ENCODE assay signal across 12 cellular contexts in the genomic region with DNA sequence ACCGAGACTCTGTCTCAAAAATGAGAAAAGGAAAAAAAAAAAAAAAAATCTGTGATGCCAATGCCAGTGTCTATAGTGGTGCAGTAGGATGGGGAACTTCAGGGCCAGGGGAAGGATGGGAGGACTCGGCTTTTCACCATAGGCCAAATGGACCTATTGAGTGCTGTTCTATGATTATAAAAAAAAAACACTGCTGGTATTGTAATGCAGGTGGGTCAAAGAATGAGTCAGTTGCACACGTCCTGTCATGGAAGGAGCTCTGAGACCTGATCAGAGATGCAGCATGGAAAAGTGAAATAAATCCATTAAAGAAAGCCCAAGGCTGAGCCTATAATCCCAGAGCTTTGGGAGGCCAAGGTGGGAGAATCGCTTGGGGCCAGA. TPM values are rescaled to one million over a fixed set of nuclear protein-coding genes. Genes with fewer than 3 reads are reported as not detected.
A peak's percentile ranks its signal among the peaks of the same experiment; 100 is the strongest.
DNase-seq lines count a peak whose midpoint lies in the region; ATAC-seq, FAIRE-seq and TF ChIP-seq lines count a peak whose summit lies in the region.
"Had no signal": no experiment of that assay in that cellular context is flagged by ENCODE, and none has a peak within 500 bp of the region (broad histone marks: within the 10 kb centered on the region; RNA-seq: fewer than 3 reads in every experiment).

No MANE protein-coding gene starts in this region.

- no peak for DNase-seq in activated naive CD4-positive, alpha-beta T cell treated with anti-CD3 and anti-CD28 coated beads, Interleukin-2, amount 10 ng/mL, durations not matched to agents 7 days and 5 days
- DNase-seq in activated naive CD4-positive, alpha-beta T cell treated with anti-CD3 and anti-CD28 coated beads, Interleukin-2, amount 50 U/mL, for 72 hours (ENCODE audit: low spot score in 2 of 2): no peak
- DNase-seq in adipocyte (ENCODE audit: low read depth): no peak
- no peak for DNase-seq in type B pancreatic cell (ENCODE audit: extremely low spot score, unreplicated experiment)
- DNase-seq in GM19239 (ENCODE audit: insufficient read length, low spot score): no peak
- no peak for DNase-seq in EL
- DNase-seq: activated gamma-delta T cell; effector memory CD4-positive, alpha-beta T cell; NCI-H1930 had no signal

- no peak for ATAC-seq in activated naive CD4-positive, alpha-beta T cell treated with anti-CD3 and anti-CD28 coated beads, Interleukin-2, amount 50 U/mL, for 72 hours
- ATAC-seq in GM21447 (IDR thresholded peaks at IDR 0.05; ENCODE audit: unreplicated experiment): no peak

- no peak for TF ChIP-seq RAD21 in liver (IDR thresholded peaks at IDR 0.05)

- CTCF ChIA-PET in activated naive CD4-positive, alpha-beta T cell treated with anti-CD3 and anti-CD28 coated beads, Interleukin-2, amount 10 ng/mL, durations not matched to agents 7 days and 5 days (lab: Charles Lee): no interaction called here

- H3K4me3 ChIP-seq in adipocyte (ENCODE audit: low read length) (no peak overlapping the region), liver (ENCODE audit: low read depth in 1 of 3, low read length in 3 of 3) (no peak overlapping the region)

- H3K9ac ChIP-seq in adipocyte (ENCODE audit: low read length) (peak overlapping the region; percentile 29), liver (ENCODE audit: low read depth in 1 of 2, low read length in 2 of 2) (no peak overlapping the region)

- peak overlapping the region; percentile 56 for H3K27ac Mint-ChIP-seq in activated naive CD4-positive, alpha-beta T cell treated with anti-CD3 and anti-CD28 coated beads, Interleukin-2, amount 10 ng/mL, durations not matched to agents 7 days and 5 days
- peak overlapping the region in 1 of 2 donors; percentile 88 for H3K27ac Mint-ChIP-seq in activated naive CD4-positive, alpha-beta T cell treated with anti-CD3 and anti-CD28 coated beads, Interleukin-2, amount 50 U/mL, for 72 hours
- peak overlapping the region; percentile 100 for H3K27ac Mint-ChIP-seq in type B pancreatic cell

- no peaks in the 10 kb centered on the region for H3K27me3 ChIP-seq in adipocyte (replicated peaks; ENCODE audit: control insufficient read depth, insufficient read depth, low read length)
- no peaks in the 10 kb centered on the region for H3K27me3 ChIP-seq in liver (ENCODE audit: control insufficient read depth in 4 of 4, insufficient read depth in 4 of 4, low read length in 3 of 4)

- peaks cover 72% of the 10 kb centered on the region for H3K4me1 Mint-ChIP-seq in activated naive CD4-positive, alpha-beta T cell treated with anti-CD3 and anti-CD28 coated beads, Interleukin-2, amount 10 ng/mL, durations not matched to agents 7 days and 5 days
- peaks cover 43% of the 10 kb centered on the region for H3K4me1 Mint-ChIP-seq in type B pancreatic cell (ENCODE audit: unreplicated experiment)

- H3K4me3 Mint-ChIP-seq in activated naive CD4-positive, alpha-beta T cell treated with anti-CD3 and anti-CD28 coated beads, Interleukin-2, amount 10 ng/mL, durations not matched to agents 7 days and 5 days: no peak overlapping the region
- peak overlapping the region; percentile 76 for H3K4me3 Mint-ChIP-seq in type B pancreatic cell

- 90% methylated on average over 4 of the region's 4 CpGs for WGBS in liver

- peaks cover 29% of the 10 kb centered on the region for H3K36me3 Mint-ChIP-seq in activated naive CD4-positive, alpha-beta T cell treated with anti-CD3 and anti-CD28 coated beads, Interleukin-2, amount 10 ng/mL, durations not matched to agents 7 days and 5 days
- H3K36me3 Mint-ChIP-seq in activated naive CD4-positive, alpha-beta T cell treated with anti-CD3 and anti-CD28 coated beads, Interleukin-2, amount 50 U/mL, for 72 hours: peaks cover 19% of the 10 kb centered on the region in 2 donors
- peaks cover 18% of the 10 kb centered on the region for H3K36me3 Mint-ChIP-seq in type B pancreatic cell

- peaks cover 41% of the 10 kb centered on the region for H3K4me1 ChIP-seq in adipocyte (ENCODE audit: control insufficient read depth, insufficient read depth, low read length)
- peaks cover 25 to 49% (median 40%) of the 10 kb centered on the region in 4 donors for H3K4me1 ChIP-seq in liver (ENCODE audit: control insufficient read depth in 4 of 4, insufficient read depth in 4 of 4, low read length in 3 of 4)

- H3K36me3 ChIP-seq in adipocyte (ENCODE audit: control insufficient read depth, insufficient read depth, low read length, severe bottlenecking) (peaks cover 27% of the 10 kb centered on the region), liver (ENCODE audit: control insufficient read depth in 4 of 4, insufficient read depth in 3 of 4, low read depth in 1 of 4, low read length in 3 of 4) (peaks cover 5 to 19% (median 14%) of the 10 kb centered on the region in 4 donors)

- H3K9me3 ChIP-seq in adipocyte (ENCODE audit: control insufficient read depth, low read length) (no peaks in the 10 kb centered on the region), liver (ENCODE audit: control insufficient read depth in 4 of 4, low read length in 3 of 4) (no peaks in the 10 kb centered on the region)

- no peaks in the 10 kb centered on the region for H3K9me3 Mint-ChIP-seq in activated naive CD4-positive, alpha-beta T cell treated with anti-CD3 and anti-CD28 coated beads, Interleukin-2, amount 10 ng/mL, durations not matched to agents 7 days and 5 days
- H3K9me3 Mint-ChIP-seq in activated naive CD4-positive, alpha-beta T cell treated with anti-CD3 and anti-CD28 coated beads, Interleukin-2, amount 50 U/mL, for 72 hours: no peaks in the 10 kb centered on the region
- H3K9me3 Mint-ChIP-seq in type B pancreatic cell: no peaks in the 10 kb centered on the region

- FAIRE-seq in GM19239 (lab: Jason Lieb, UNC): no peak
- FAIRE-seq: G401.6 had no signal

- H3K27me3 Mint-ChIP-seq in activated naive CD4-positive, alpha-beta T cell treated with anti-CD3 and anti-CD28 coated beads, Interleukin-2, amount 10 ng/mL, durations not matched to agents 7 days and 5 days: no peaks in the 10 kb centered on the region
- peaks cover 3% of the 10 kb centered on the region for H3K27me3 Mint-ChIP-seq in type B pancreatic cell

- H3K27ac ChIP-seq in liver (ENCODE audit: low read depth in 1 of 2, low read length in 2 of 2): peak overlapping the region; percentile 60 to 63

- TF ChIP-seq CTCF in liver (IDR thresholded peaks at IDR 0.05; ENCODE audit: low read depth, low read length, missing input control) (no peak), type B pancreatic cell (conservative IDR thresholded peaks at IDR 0.05) (no peak)

TF ChIP-seq in liver, 16 proteins besides CTCF, POLR2A, EP300 and RAD21 (continues in another document):
- TF ChIP-seq HNF4A (conservative IDR thresholded peaks at IDR 0.05) (no peak), HNF4G (IDR thresholded peaks at IDR 0.05) (no peak), MAX (IDR thresholded peaks at IDR 0.05) (no peak), ZBTB33 (IDR thresholded peaks at IDR 0.05) (no peak), GABPA (IDR thresholded peaks at IDR 0.05 in 1 of 2, conservative IDR thresholded peaks at IDR 0.05 in 1 of 2) (no peak), YY1 (IDR thresholded peaks at IDR 0.05) (no peak), NR2F2 (IDR thresholded peaks at IDR 0.05) (no peak), TAF1 (conservative IDR thresholded peaks at IDR 0.05) (no peak), ATF3 (IDR thresholded peaks at IDR 0.05) (no peak), RXRA (IDR thresholded peaks at IDR 0.05) (no peak), SP1 (IDR thresholded peaks at IDR 0.05) (no peak), FOXA2 (IDR thresholded peaks at IDR 0.05) (no peak)

RNA-seq across cellular contexts. Expression of gene DNAJB1, which starts 7.0 kb away (rescaled TPM):
- total RNA-seq in activated naive CD4-positive, alpha-beta T cell treated with anti-CD3 and anti-CD28 coated beads, Interleukin-2, amount 50 U/mL, for 72 hours: 100 to 1,000 TPM in 1 of 2 donors, 10 to 100 TPM in 1; 59.5 to 124 TPM
- total RNA-seq in liver: 10 to 100 TPM; 32.5 to 43.0 TPM
- 10 to 100 TPM; 29.4 to 36.5 TPM for polyA plus RNA-seq in liver
- total RNA-seq in type B pancreatic cell (ENCODE audit: low replicate concordance): 142 and 277 TPM in 2 replicates

RNA-seq across cellular contexts. Expression of gene GIPC1, which starts 15.3 kb away (rescaled TPM):
- total RNA-seq in activated naive CD4-positive, alpha-beta T cell treated with anti-CD3 and anti-CD28 coated beads, Interleukin-2, amount 50 U/mL, for 72 hours: 10 to 100 TPM; 24.8 to 33.3 TPM
- total RNA-seq in liver (10 to 100 TPM; 18.4 to 31.7 TPM), type B pancreatic cell (ENCODE audit: low replicate concordance) (123 and 308 TPM in 2 replicates)
- 10 to 100 TPM; 19.4 to 34.5 TPM for polyA plus RNA-seq in liver

RNA-seq across cellular contexts. Expression of gene TECR, which starts 18.2 kb away (rescaled TPM):
- total RNA-seq in activated naive CD4-positive, alpha-beta T cell treated with anti-CD3 and anti-CD28 coated beads, Interleukin-2, amount 50 U/mL, for 72 hours: 100 to 1,000 TPM; 116 to 118 TPM
- total RNA-seq in liver: 10 to 100 TPM; 26.4 to 35.3 TPM
- 100 to 1,000 TPM in 1 of 2 donors, 10 to 100 TPM in 1; 86.3 to 157 TPM for polyA plus RNA-seq in liver
- 171 and 240 TPM in 2 replicates for total RNA-seq in type B pancreatic cell (ENCODE audit: low replicate concordance)

RNA-seq across cellular contexts. Expression of gene PTGER1, which starts 36.1 kb away (rescaled TPM):
- under 1 TPM; 0.20 to 0.97 TPM for total RNA-seq in activated naive CD4-positive, alpha-beta T cell treated with anti-CD3 and anti-CD28 coated beads, Interleukin-2, amount 50 U/mL, for 72 hours
- total RNA-seq in liver (under 1 TPM in 1 of 2 donors, not detected in 1; 0.42 TPM), type B pancreatic cell (ENCODE audit: low replicate concordance) (0.56 and 1.0 TPM in 2 replicates)
- under 1 TPM; 0.15 to 0.22 TPM for polyA plus RNA-seq in liver
